Comparison of ENCODE assay signal across 1 cellular context in the genomic region with DNA sequence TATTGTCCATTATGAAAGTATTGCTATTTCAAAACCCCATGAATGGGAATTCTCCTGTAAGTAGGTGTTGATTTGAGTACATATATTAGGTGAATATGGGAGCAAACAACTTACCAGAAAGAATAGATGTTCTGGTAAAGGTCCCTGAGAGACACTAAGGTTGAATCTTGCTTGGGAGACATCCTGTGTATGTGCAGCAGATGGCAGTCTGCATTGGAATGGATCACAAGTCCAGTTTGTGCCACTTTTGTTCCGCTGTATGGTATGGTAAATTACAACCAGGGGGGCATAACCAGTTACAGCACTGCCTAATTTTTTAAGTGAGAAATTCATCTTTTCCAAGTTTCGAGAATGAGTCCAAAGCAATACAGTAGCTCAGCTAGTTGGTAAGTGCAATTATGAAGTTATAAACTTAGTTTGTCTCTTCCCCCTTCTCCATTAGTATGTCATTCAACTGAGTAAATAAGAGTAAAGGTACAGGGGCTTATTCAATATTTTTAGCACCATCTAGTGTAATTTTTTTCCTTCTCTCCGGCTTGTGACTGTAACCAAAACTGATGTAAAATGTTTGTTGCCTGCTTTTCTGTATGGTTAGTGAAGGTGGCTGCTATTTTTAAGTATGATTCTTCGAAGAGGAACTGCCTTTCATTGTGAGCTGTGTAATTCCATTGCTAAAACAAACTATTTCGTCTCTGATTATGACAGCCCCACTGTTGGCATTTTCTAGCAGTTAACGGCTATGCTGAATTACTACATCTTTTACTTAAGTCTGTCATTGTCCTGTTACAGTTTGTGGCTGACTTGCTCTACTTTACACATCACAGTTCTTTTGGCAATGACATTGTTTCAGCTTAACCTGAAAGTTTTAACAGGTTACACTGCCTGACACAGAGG.
TF ChIP-seq lines count a peak whose summit lies in the region.

No MANE protein-coding gene starts in this region.

TF ChIP-seq in HCT116, 20 proteins besides CTCF, POLR2A, EP300 and RAD21 (continued from another document):
- TF ChIP-seq YY1 (IDR thresholded peaks at IDR 0.05; ENCODE audit: extremely low read depth, insufficient replicate concordance, low read depth, low read length) (no peak), SP1 (IDR thresholded peaks at IDR 0.05; ENCODE audit: low read depth) (no peak)
